Comparison of ENCODE assay signal across 20 cellular contexts in genomic region chr4:26311633-26312032, GRCh38. TPM values are rescaled to one million over a fixed set of nuclear protein-coding genes. Genes with fewer than 3 reads are reported as not detected.
DNase-seq lines count a peak whose midpoint lies in the region; ATAC-seq, FAIRE-seq and TF ChIP-seq lines count a peak whose summit lies in the region.
"Had no signal": no experiment of that assay in that cellular context is flagged by ENCODE, and none has a peak within 500 bp of the region (broad histone marks: within the 10 kb centered on the region; RNA-seq: fewer than 3 reads in every experiment).

No MANE protein-coding gene starts in this region.

- no peak overlapping the region for H2AFZ ChIP-seq in H1 (ENCODE audit: low read length)

- H3K4me1 ChIP-seq in DOHH2 (ENCODE audit: control insufficient read depth, low read length) (peaks cover 21% of the 10 kb centered on the region), H1 (replicated peaks in 1 of 4; ENCODE audit: control insufficient read depth in 3 of 4, insufficient read depth in 4 of 4, low read length in 3 of 4) (no peaks in the 10 kb centered on the region)

- H3K4me3 ChIP-seq in DOHH2 (ENCODE audit: low read length) (no peak overlapping the region), H1 (ENCODE audit: extremely low read depth in 1 of 4, insufficient read depth in 2 of 4, low read depth in 3 of 4, low read length in 4 of 4) (no peak overlapping the region)

- H3K9me2 ChIP-seq in DOHH2 (replicated peaks; ENCODE audit: control insufficient read depth, low read length) = no peaks in the 10 kb centered on the region

- no peak for TF ChIP-seq POLR2A in H1 (IDR thresholded peaks at IDR 0.05; ENCODE audit: control extremely low read depth in 1 of 2, low read depth in 2 of 2, low read length in 2 of 2)

- H3K27ac ChIP-seq in DOHH2 (ENCODE audit: low read depth, low read length) (peak overlapping the region; percentile 73), H1 (ENCODE audit: low read depth, low read length) (no peak overlapping the region)
- H3K27ac ChIP-seq: KMS-11 had no signal

- TF ChIP-seq RAD21 in H1 (IDR thresholded peaks at IDR 0.05 in 1 of 2, conservative IDR thresholded peaks at IDR 0.05 in 1 of 2; ENCODE audit: low read depth in 2 of 2, low read length in 2 of 2) = no peak

- no peak overlapping the region for H2BK15ac ChIP-seq in H1 (ENCODE audit: low read length)

- no peak for DNase-seq in activated CD4-positive, alpha-beta T cell treated with anti-CD3 and anti-CD28 coated beads, Interleukin-2, amount 10 ng/mL, durations not matched to agents 24 days and 14 days
- no peak for DNase-seq in activated CD4-positive, alpha-beta T cell treated with anti-CD3 and anti-CD28 coated beads, Interleukin-2, amount 50 U/mL, for 1 hour
- DNase-seq in activated CD4-positive, alpha-beta memory T cell treated with anti-CD3 and anti-CD28 coated beads for 36 hours = no peak
- DNase-seq in H1 (ENCODE audit: low read depth in 1 of 2, low spot score in 2 of 2) = no peak
- DNase-seq in KG1 (lab: John Stamatoyannopoulos, UW) = no peak
- DNase-seq: CD4-positive, CD25-positive, alpha-beta regulatory T cell; DMS79; H7; NCI-H1092; NCI-H2107; NCI-H226; NCI-H526 treated with DMSO at 0.1 percent for 48 hours; OCI-M1; RPMI8226 had no signal

- H3F3A ChIP-seq in DOHH2 (ENCODE audit: control insufficient read depth, insufficient read depth) = peaks cover 15% of the 10 kb centered on the region; the same call in 1 of the 2 replicates

- H2BK20ac ChIP-seq in H1 (ENCODE audit: low read length) = no peak overlapping the region

- H3K79me2 ChIP-seq in DOHH2 (ENCODE audit: control insufficient read depth, low read length) (no peaks in the 10 kb centered on the region), H1 (ENCODE audit: control insufficient read depth in 1 of 2, insufficient read depth in 2 of 2, low read length in 2 of 2) (no peaks in the 10 kb centered on the region)

- POLR2A ChIA-PET in activated CD4-positive, alpha-beta memory T cell treated with anti-CD3 and anti-CD28 coated beads for 36 hours (lab: Charles Lee) = interaction anchor here (1.6 kb wide), 1 partner anchor 9 kb away, joined by 6 read pairs; the partner anchor contains the start of gene RBPJ
- POLR2A ChIA-PET in H1 (lab: Charles Lee; ENCODE audit: partially characterized antibody) = interaction anchor here (1.3 kb wide), 1 partner anchor 13 kb away, joined by 4 read pairs; no protein-coding TSS in a partner anchor

- no peaks in the 10 kb centered on the region for H3K79me1 ChIP-seq in H1 (ENCODE audit: low read depth, low read length)

- ATAC-seq in GM18498 (IDR thresholded peaks at IDR 0.05; ENCODE audit: unreplicated experiment) (no peak), GM21723 (IDR thresholded peaks at IDR 0.05; ENCODE audit: unreplicated experiment) (no peak)

- no peaks in the 10 kb centered on the region for H3K23me2 ChIP-seq in H1 (ENCODE audit: low read depth, low read length)

- no peak overlapping the region for H2BK120ac ChIP-seq in H1 (replicated peaks; ENCODE audit: low read depth, low read length)

- no peak for FAIRE-seq in H1 (lab: Jason Lieb, UNC)
- FAIRE-seq: A204.1, G401.6 had no signal

- no peak overlapping the region for H3K18ac ChIP-seq in H1 (ENCODE audit: extremely low read depth, low read length)

- H2BK12ac ChIP-seq in H1 (ENCODE audit: low read depth, low read length) = no peak overlapping the region

- H3K9me3 ChIP-seq in DOHH2 (ENCODE audit: control insufficient read depth, insufficient read depth, low read length) (peaks cover 6% of the 10 kb centered on the region), H1 (ENCODE audit: insufficient read depth in 2 of 2, low read depth in 1 of 2, low read length in 1 of 2) (peaks cover 2 to 3% of the 10 kb centered on the region in 2 experiments; a peak in 1 of 4 replicates)

- H3K23ac ChIP-seq in H1 (ENCODE audit: insufficient read length) = no peak overlapping the region

- TF ChIP-seq EP300 in H1 (IDR thresholded peaks at IDR 0.05; ENCODE audit: borderline replicate concordance in 1 of 2, low read depth in 2 of 2, low read length in 2 of 2) = no peak

- H3K4ac ChIP-seq in H1 (replicated peaks; ENCODE audit: insufficient read length, low read depth, low read length) = no peak overlapping the region

- H3K4me3 Mint-ChIP-seq in activated CD4-positive, alpha-beta T cell treated with anti-CD3 and anti-CD28 coated beads, Interleukin-2, amount 10 ng/mL, durations not matched to agents 24 days and 14 days = no peak overlapping the region
- no peak overlapping the region for H3K4me3 Mint-ChIP-seq in activated CD4-positive, alpha-beta memory T cell treated with anti-CD3 and anti-CD28 coated beads for 36 hours
- H3K4me3 Mint-ChIP-seq: CD4-positive, CD25-positive, alpha-beta regulatory T cell had no signal

- no peak overlapping the region for H4K5ac ChIP-seq in H1 (ENCODE audit: insufficient read length, low read depth, low read length)

- H3K56ac ChIP-seq in H1 (replicated peaks; ENCODE audit: insufficient read length, low read depth, low read length) = no peak overlapping the region

- H3K27me3 ChIP-seq in DOHH2 (ENCODE audit: control insufficient read depth, low read length) = no peaks in the 10 kb centered on the region
- H3K27me3 ChIP-seq in H1 (replicated peaks in 1 of 4; ENCODE audit: control insufficient read depth in 3 of 4, extremely low read depth in 1 of 4, insufficient read depth in 3 of 4, low read length in 3 of 4) = no peaks in the 10 kb centered on the region

- H4K91ac ChIP-seq in H1 (replicated peaks; ENCODE audit: insufficient read length, low read length) = no peak overlapping the region

- H3K4me2 ChIP-seq in DOHH2 (ENCODE audit: low read length) (peak overlapping the region; percentile 61), H1 (ENCODE audit: insufficient read depth in 1 of 2, low read depth in 2 of 2, low read length in 2 of 2) (no peak overlapping the region)
- H3K4me2 ChIP-seq: KMS-11 had no signal

- peaks cover 35% of the 10 kb centered on the region for H3K4me1 Mint-ChIP-seq in activated CD4-positive, alpha-beta T cell treated with anti-CD3 and anti-CD28 coated beads, Interleukin-2, amount 10 ng/mL, durations not matched to agents 24 days and 14 days
- peaks cover 26% of the 10 kb centered on the region for H3K4me1 Mint-ChIP-seq in activated CD4-positive, alpha-beta memory T cell treated with anti-CD3 and anti-CD28 coated beads for 36 hours (ENCODE audit: low read depth)

- H3K9me3 Mint-ChIP-seq in activated CD4-positive, alpha-beta T cell treated with anti-CD3 and anti-CD28 coated beads, Interleukin-2, amount 10 ng/mL, durations not matched to agents 24 days and 14 days = peaks cover 10% of the 10 kb centered on the region
- peaks cover 17% of the 10 kb centered on the region for H3K9me3 Mint-ChIP-seq in activated CD4-positive, alpha-beta memory T cell treated with anti-CD3 and anti-CD28 coated beads for 36 hours

- H3K9ac ChIP-seq in H1 (replicated peaks in 1 of 4; ENCODE audit: extremely low read depth in 1 of 4, low read depth in 3 of 4, low read length in 3 of 4) = no peak overlapping the region
- H3K9ac ChIP-seq: KMS-11 had no signal

- H3K14ac ChIP-seq in H1 (ENCODE audit: insufficient read length) = no peak overlapping the region

- peak overlapping the region; percentile 93 for H3K27ac Mint-ChIP-seq in activated CD4-positive, alpha-beta T cell treated with anti-CD3 and anti-CD28 coated beads, Interleukin-2, amount 10 ng/mL, durations not matched to agents 24 days and 14 days
- H3K27ac Mint-ChIP-seq in activated CD4-positive, alpha-beta memory T cell treated with anti-CD3 and anti-CD28 coated beads for 36 hours = peak overlapping the region; percentile 54

- H2AK5ac ChIP-seq in H1 (ENCODE audit: low read depth, low read length) = 0 out of 2 replicates have a peak overlapping the region, but pooled peaks have one; percentile 13

- H2BK5ac ChIP-seq in H1 (ENCODE audit: low read depth, low read length) = no peak overlapping the region

- peaks cover 16% of the 10 kb centered on the region for H3K36me3 Mint-ChIP-seq in activated CD4-positive, alpha-beta T cell treated with anti-CD3 and anti-CD28 coated beads, Interleukin-2, amount 10 ng/mL, durations not matched to agents 24 days and 14 days (ENCODE audit: low read depth)
- peaks cover 8% of the 10 kb centered on the region for H3K36me3 Mint-ChIP-seq in activated CD4-positive, alpha-beta memory T cell treated with anti-CD3 and anti-CD28 coated beads for 36 hours

- H3K36me3 ChIP-seq in DOHH2 (ENCODE audit: control insufficient read depth, low read length) (no peaks in the 10 kb centered on the region), H1 (ENCODE audit: control insufficient read depth in 2 of 4, insufficient read depth in 4 of 4, low read length in 3 of 4) (peaks cover 0 to 3% (median 0%) of the 10 kb centered on the region in 4 experiments; a peak in 1 of 8 replicates)

- H4K20me1 ChIP-seq in DOHH2 (ENCODE audit: control insufficient read depth, insufficient read depth, low read depth, low read length) (no peaks in the 10 kb centered on the region), H1 (replicated peaks in 1 of 2; ENCODE audit: control insufficient read depth in 1 of 2, insufficient read depth in 2 of 2, low read length in 2 of 2) (no peaks in the 10 kb centered on the region)

- TF ChIP-seq CTCF in DOHH2 (IDR thresholded peaks at IDR 0.05; ENCODE audit: low read depth, low read length, poor library complexity, severe bottlenecking) = no peak
- no peak for TF ChIP-seq CTCF in H1 (IDR thresholded peaks at IDR 0.05; ENCODE audit: control extremely low read depth in 1 of 3, insufficient read depth in 1 of 3, low read depth in 1 of 3, low read length in 3 of 3)

- no peaks in the 10 kb centered on the region for H3K27me3 Mint-ChIP-seq in activated CD4-positive, alpha-beta T cell treated with anti-CD3 and anti-CD28 coated beads, Interleukin-2, amount 10 ng/mL, durations not matched to agents 24 days and 14 days
- no peaks in the 10 kb centered on the region for H3K27me3 Mint-ChIP-seq in activated CD4-positive, alpha-beta memory T cell treated with anti-CD3 and anti-CD28 coated beads for 36 hours

- intact Hi-C loops in activated CD4-positive, alpha-beta T cell treated with anti-CD3 and anti-CD28 coated beads, Interleukin-2, amount 10 ng/mL, durations not matched to agents 24 days and 14 days (cut with micrococcal nuclease) = loop anchor here (1.0 kb wide), 2 partner anchors 8 to 23 kb away; no protein-coding TSS in a partner anchor
- intact Hi-C loops in activated CD4-positive, alpha-beta memory T cell treated with anti-CD3 and anti-CD28 coated beads for 36 hours (cut with micrococcal nuclease) = loop anchor here (1.0 kb wide), 1 partner anchor 23 kb away; no protein-coding TSS in a partner anchor

- CTCF ChIA-PET in activated CD4-positive, alpha-beta memory T cell treated with anti-CD3 and anti-CD28 coated beads for 36 hours (lab: Charles Lee) = interaction anchor here (1.3 to 1.6 kb wide), 3 partner anchors 9 to 19 kb away, joined by 4 read pairs; no protein-coding TSS in a partner anchor
- CTCF ChIA-PET in H1 (lab: Charles Lee; ENCODE audit: partially characterized antibody) = interaction anchor here (0.5 to 2.6 kb wide), 4 partner anchors 9 to 446 kb away, joined by 3 to 11 read pairs (median 4); no protein-coding TSS in a partner anchor

- H4K8ac ChIP-seq in H1 (ENCODE audit: extremely low read depth, insufficient read depth, low read length) = no peak overlapping the region

RNA-seq across cellular contexts. Expression of gene RBPJ, which starts 9.2 kb away (rescaled TPM):
- total RNA-seq in activated CD4-positive, alpha-beta T cell treated with anti-CD3 and anti-CD28 coated beads, Interleukin-2, amount 10 ng/mL, durations not matched to agents 24 days and 14 days = 539 and 547 TPM in 2 replicates
- total RNA-seq in activated CD4-positive, alpha-beta memory T cell treated with anti-CD3 and anti-CD28 coated beads for 36 hours = 100 to 1,000 TPM; 262 to 269 TPM
- 202 and 217 TPM in 2 replicates for total RNA-seq in H1 (2021; fragmentation: NEBNext Ultra II Directional; extraction: Animal tissue kit (Norgen Biotek cat#: 25700))
- 58.2 and 65.5 TPM in 2 replicates for polyA plus RNA-seq in H1 (2011; rRNA removed)
- 80.3 TPM for polyA plus RNA-seq in H1 (2011; cell fraction: cytosol; rRNA removed)
- 94.0 TPM for polyA plus RNA-seq in H1 (2011; cell fraction: nucleus; rRNA removed)
- 73.6 to 109 TPM (median 89.5 TPM) in 4 replicates for polyA plus RNA-seq in H1 (2012, experiment 1 of 2)
- 7.1 TPM for polyA plus RNA-seq in H1 (2012, experiment 2 of 2)
- 140 TPM for polyA plus RNA-seq in H1 (2013, experiment 1 of 2)
- 139 TPM for polyA plus RNA-seq in H1 (2013, experiment 2 of 2)
- polyA minus RNA-seq in H1 (2011; rRNA and poly(A)+ RNA removed) = 109 and 131 TPM in 2 replicates
- 86.8 TPM for polyA minus RNA-seq in H1 (2011; cell fraction: cytosol; rRNA and poly(A)+ RNA removed)
- 208 TPM for polyA minus RNA-seq in H1 (2011; cell fraction: nucleus; rRNA and poly(A)+ RNA removed)
